22 cellular contexts compared by ENCODE assay signal in the genomic region with DNA sequence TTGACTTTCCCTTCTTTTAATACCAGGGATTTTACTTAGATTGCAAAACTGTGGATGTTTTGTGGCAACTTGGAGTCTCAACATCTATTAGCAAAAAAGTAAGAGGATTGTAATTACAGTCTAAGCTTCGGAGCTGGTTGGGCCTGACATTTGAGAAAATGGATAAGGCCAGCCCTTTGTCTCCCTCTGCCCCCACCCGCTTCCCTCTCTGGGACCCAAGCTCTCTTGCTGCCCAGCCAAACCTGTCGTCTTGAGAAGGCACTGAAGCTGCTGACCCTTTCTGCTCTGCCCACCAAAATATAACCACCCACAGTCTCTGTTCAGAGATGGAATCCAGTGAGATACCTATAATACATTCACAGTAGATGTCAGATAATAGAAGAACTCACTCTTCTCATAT. TPM values are rescaled to one million over a fixed set of nuclear protein-coding genes. Genes with fewer than 3 reads are reported as not detected.
"Had no signal": no experiment of that assay in that cellular context is flagged by ENCODE, and none has a peak within 500 bp of the region (broad histone marks: within the 10 kb centered on the region; RNA-seq: fewer than 3 reads in every experiment).

No MANE protein-coding gene starts in this region.

- H3K4me3 ChIP-seq: colonic mucosa, gastroesophageal sphincter, testis, vagina had no signal

- H3K27me3 Mint-ChIP-seq: type B pancreatic cell had no signal

- H2AFZ ChIP-seq: parathyroid adenoma had no signal

- H3K4me1 Mint-ChIP-seq: memory B cell, T-helper 17 cell had no signal

- H3K9me3 ChIP-seq: colonic mucosa, testis, vagina had no signal

- H3K79me2 ChIP-seq: parathyroid adenoma had no signal

- H3K36me3 ChIP-seq: colonic mucosa, gastroesophageal sphincter, vagina had no signal

- DNase-seq: activated CD4-positive, alpha-beta memory T cell treated with anti-CD3 and anti-CD28 coated beads for 36 hours; activated CD4-positive, alpha-beta T cell treated with anti-CD3 and anti-CD28 coated beads for 48 hours; activated CD4-positive, CD25-positive, alpha-beta regulatory T cell; activated naive CD4-positive, alpha-beta T cell treated with Interleukin-2 at 50 U/mL for 16 hours; activated naive CD8-positive, alpha-beta T cell treated with anti-CD3 and anti-CD28 coated beads for 36 hours; activated T-cell treated with anti-CD3 and anti-CD28 coated beads, Interleukin-2, amount 50 U/mL, for 48 hours; colonic mucosa; head of caudate nucleus; left colon; naive thymus-derived CD8-positive, alpha-beta T cell; nucleus accumbens; stimulated activated CD4-positive, alpha-beta T cell treated with anti-CD3 and anti-CD28 coated beads, Interleukin-2, amount 100 ng/mL, for 24 hours; T-helper 17 cell; testis had no signal

- ATAC-seq: gastroesophageal sphincter; naive thymus-derived CD8-positive, alpha-beta T cell; sciatic nerve; stimulated activated memory B cell treated with anti-CD40 and anti-IgM and Interleukin-4, amounts not matched to agents 10 μg/mL and 1 μg/mL and 100 μg/mL, for 72 hours; T-helper 17 cell had no signal

- H3K27ac Mint-ChIP-seq: activated CD4-positive, alpha-beta memory T cell treated with anti-CD3 and anti-CD28 coated beads for 36 hours; activated naive CD8-positive, alpha-beta T cell treated with anti-CD3 and anti-CD28 coated beads for 36 hours; memory B cell; naive thymus-derived CD8-positive, alpha-beta T cell; stimulated activated memory B cell treated with anti-CD40 and anti-IgM and Interleukin-4, amounts not matched to agents 10 μg/mL and 1 μg/mL and 100 μg/mL, for 72 hours; T-helper 17 cell; type B pancreatic cell had no signal

- H3K27ac ChIP-seq: colonic mucosa, epithelial cell of prostate, parathyroid adenoma, testis, vagina had no signal

- H3K4me1 ChIP-seq: colonic mucosa, parathyroid adenoma, testis, vagina had no signal

- H3K4me3 Mint-ChIP-seq: activated CD4-positive, alpha-beta memory T cell treated with anti-CD3 and anti-CD28 coated beads for 36 hours; activated naive CD8-positive, alpha-beta T cell treated with anti-CD3 and anti-CD28 coated beads for 36 hours; memory B cell; naive thymus-derived CD8-positive, alpha-beta T cell; stimulated activated memory B cell treated with anti-CD40 and anti-IgM and Interleukin-4, amounts not matched to agents 10 μg/mL and 1 μg/mL and 100 μg/mL, for 72 hours; T-helper 17 cell; type B pancreatic cell had no signal

- H3K27me3 ChIP-seq: colonic mucosa, gastroesophageal sphincter, testis, vagina had no signal

- H3K36me3 Mint-ChIP-seq: activated CD4-positive, alpha-beta memory T cell treated with anti-CD3 and anti-CD28 coated beads for 36 hours; type B pancreatic cell had no signal

- H3K9ac ChIP-seq: parathyroid adenoma had no signal

RNA-seq across cellular contexts. Expression of a gene that starts 49.6 kb away (rescaled TPM):
- total RNA-seq: activated CD4-positive, alpha-beta memory T cell treated with anti-CD3 and anti-CD28 coated beads for 36 hours; naive thymus-derived CD8-positive, alpha-beta T cell; T-helper 17 cell had no signal
- polyA plus RNA-seq: naive thymus-derived CD8-positive, alpha-beta T cell had no signal
